7 cellular contexts compared by ENCODE assay signal in genomic region chr10:122307669-122308486, GRCh38.
A peak's percentile ranks its signal among the peaks of the same experiment; 100 is the strongest.
DNase-seq lines count a peak whose midpoint lies in the region; ATAC-seq and FAIRE-seq lines count a peak whose summit lies in the region.

No MANE protein-coding gene starts in this region.

- peak; percentile 90 for ATAC-seq in GM21515 (IDR thresholded peaks at IDR 0.05; ENCODE audit: unreplicated experiment)

- H3K36me3 ChIP-seq in muscle layer of duodenum (ENCODE audit: control insufficient read depth in 1 of 2, insufficient read depth in 2 of 2, low read length in 2 of 2), result peaks cover 0 to 3% of the 10 kb centered on the region in 2 donors

- H3K27me3 ChIP-seq in muscle layer of duodenum (ENCODE audit: low read depth, low read length), result no peaks in the 10 kb centered on the region

- peak; percentile 66 for FAIRE-seq in endometrium (lab: Jason Lieb, UNC)

- peak overlapping the region; percentile 83 for H3K27ac ChIP-seq in muscle layer of duodenum (ENCODE audit: low read length)

- peak overlapping the region; percentile 24 to 34 for H3K4me3 ChIP-seq in muscle layer of duodenum (ENCODE audit: low read depth in 1 of 2, low read length in 2 of 2)

- H3K4me1 ChIP-seq in muscle layer of duodenum (ENCODE audit: control insufficient read depth in 1 of 2, insufficient read depth in 2 of 2, low read length in 2 of 2), result peaks cover 16 to 21% of the 10 kb centered on the region in 2 donors

- peaks cover 0 to 4% of the 10 kb centered on the region in 2 donors for H3K9me3 ChIP-seq in muscle layer of duodenum (ENCODE audit: control insufficient read depth in 1 of 2, low read length in 2 of 2)

- DNase-seq in NCI-H2196 treated with DMSO at 0.1 percent for 48 hours (lab: John Stamatoyannopoulos, UW; ENCODE audit: unreplicated experiment) (peak; percentile 1), NCI-H774 (lab: John Stamatoyannopoulos, UW) (no peak), NCI-H2171 (lab: John Stamatoyannopoulos, UW) (no peak)
- no peak for DNase-seq in activated T-cell treated with anti-CD3 and anti-CD28 coated beads, Interleukin-2, amount 50 U/mL, for 1 hour
